ENCODE assay signal across 9 cellular contexts in genomic region chr2:165877565-165878550, GRCh38.
A peak's percentile ranks its signal among the peaks of the same experiment; 100 is the strongest.
DNase-seq lines count a peak whose midpoint lies in the region; ATAC-seq lines count a peak whose summit lies in the region.
"Had no signal": no experiment of that assay in that cellular context is flagged by ENCODE, and none has a peak within 500 bp of the region (broad histone marks: within the 10 kb centered on the region; RNA-seq: fewer than 3 reads in every experiment).

No MANE protein-coding gene starts in this region.

- H3K27ac Mint-ChIP-seq in central memory CD8-positive, alpha-beta T cell (ENCODE audit: low read depth) = peak overlapping the region; percentile 57

- peaks cover 16% of the 10 kb centered on the region for H3K36me3 ChIP-seq in MG63

- H3K9me3 ChIP-seq in MG63 = no peaks in the 10 kb centered on the region

- no peaks in the 10 kb centered on the region for H3K9me3 Mint-ChIP-seq in central memory CD8-positive, alpha-beta T cell

- H3K4me1 Mint-ChIP-seq in central memory CD8-positive, alpha-beta T cell = peaks cover 12% of the 10 kb centered on the region

- ATAC-seq in GM19468 (IDR thresholded peaks at IDR 0.05; ENCODE audit: extremely low read depth, unreplicated experiment) = peak; percentile 20
- ATAC-seq in HG03457 (IDR thresholded peaks at IDR 0.05; ENCODE audit: unreplicated experiment) = peak; percentile 58
- ATAC-seq in central memory CD8-positive, alpha-beta T cell (replicated peaks; ENCODE audit: extremely low read depth, poor library complexity, severe bottlenecking) = no peak
- ATAC-seq: HCT116 had no signal

- DNase-seq in ELR (ENCODE audit: low read depth) (peak; percentile 20), COR-L47 (lab: John Stamatoyannopoulos, UW) (no peak), NAMALWA (ENCODE audit: low spot score) (no peak), GM19238 (ENCODE audit: insufficient read length, low spot score) (no peak), MG63 (no peak)
- no peak for DNase-seq in central memory CD8-positive, alpha-beta T cell (ENCODE audit: low spot score in 2 of 2)

- H3K4me3 ChIP-seq in MG63 = no peak overlapping the region

- no peak overlapping the region for H3K4me3 Mint-ChIP-seq in central memory CD8-positive, alpha-beta T cell

- no peaks in the 10 kb centered on the region for H3K27me3 Mint-ChIP-seq in central memory CD8-positive, alpha-beta T cell

- peaks cover 10% of the 10 kb centered on the region for H3K36me3 Mint-ChIP-seq in central memory CD8-positive, alpha-beta T cell (ENCODE audit: insufficient read depth)

- H3K27me3 ChIP-seq in MG63 = no peaks in the 10 kb centered on the region
